ENCODE assay signal across 11 cellular contexts in the genomic region with DNA sequence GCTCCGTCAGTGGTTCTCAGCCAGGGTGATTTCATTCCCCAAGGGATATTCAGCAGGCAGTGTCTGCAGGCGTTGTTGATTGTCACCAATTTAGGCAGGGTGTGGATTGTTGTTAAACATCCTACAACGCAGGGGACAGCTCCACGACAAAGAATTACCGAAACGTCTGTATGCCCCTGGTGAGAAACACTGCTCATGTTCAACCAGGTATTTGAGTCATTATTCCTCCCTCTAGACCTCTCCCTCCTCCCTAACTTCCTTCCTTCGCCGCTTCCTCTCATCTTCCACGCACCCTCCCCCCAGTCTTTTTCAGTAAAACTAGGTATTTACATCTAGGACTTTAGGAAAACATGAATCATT. TPM values are rescaled to one million over a fixed set of nuclear protein-coding genes. Genes with fewer than 3 reads are reported as not detected.
A peak's percentile ranks its signal among the peaks of the same experiment; 100 is the strongest.
DNase-seq lines count a peak whose midpoint lies in the region; ATAC-seq, FAIRE-seq and TF ChIP-seq lines count a peak whose summit lies in the region.
"Had no signal": no experiment of that assay in that cellular context is flagged by ENCODE, and none has a peak within 500 bp of the region (broad histone marks: within the 10 kb centered on the region; RNA-seq: fewer than 3 reads in every experiment).

No MANE protein-coding gene starts in this region.

- CTCF ChIA-PET in CD4-positive, alpha-beta memory T cell (lab: Charles Lee; ENCODE audit: partially characterized antibody) = interaction anchor here (0.8 to 1.9 kb wide), 9 partner anchors 8 to 288 kb away, joined by 3 to 7 read pairs (median 4); no protein-coding TSS in a partner anchor

- no peaks in the 10 kb centered on the region for H3K27me3 ChIP-seq in CD4-positive, alpha-beta memory T cell (ENCODE audit: insufficient read depth, low read length)
- H3K27me3 ChIP-seq in HUES48 (ENCODE audit: control insufficient read depth, insufficient read depth, low read length) = no peaks in the 10 kb centered on the region
- H3K27me3 ChIP-seq in lower lobe of right lung (ENCODE audit: low read depth) = no peaks in the 10 kb centered on the region
- no peaks in the 10 kb centered on the region for H3K27me3 ChIP-seq in pancreas

- ATAC-seq in lower lobe of right lung (no peak), pancreas (no peak), GM21360 (IDR thresholded peaks at IDR 0.05; ENCODE audit: unreplicated experiment) (no peak)

- 59 to 71% methylated on average over 9 of the region's 9 CpGs for WGBS in pancreas, 2 donors

- H3K4me1 Mint-ChIP-seq in CD4-positive, alpha-beta memory T cell = peaks cover 81 to 95% (median 88%) of the 10 kb centered on the region in 4 donors

- peak overlapping the region; percentile 74 for H3K27ac ChIP-seq in CD4-positive, alpha-beta memory T cell (ENCODE audit: low read depth, low read length)
- H3K27ac ChIP-seq in HUES48 (ENCODE audit: low read depth, low read length) = peak overlapping the region; percentile 53
- peak overlapping the region; percentile 19 for H3K27ac ChIP-seq in lower lobe of right lung
- no peak overlapping the region for H3K27ac ChIP-seq in pancreas

- TF ChIP-seq CTCF in lower lobe of right lung (IDR thresholded peaks at IDR 0.05) (no peak), pancreas (IDR thresholded peaks at IDR 0.05) (no peak)

- no peaks in the 10 kb centered on the region for H3K27me3 Mint-ChIP-seq in CD4-positive, alpha-beta memory T cell

- H3K36me3 Mint-ChIP-seq in CD4-positive, alpha-beta memory T cell = peaks cover 8 to 14% of the 10 kb centered on the region in 2 donors

- no peak for FAIRE-seq in pancreas (lab: Jason Lieb, UNC)
- FAIRE-seq: TTC549 had no signal

- H3K4me1 ChIP-seq in CD4-positive, alpha-beta memory T cell (ENCODE audit: insufficient read depth, low read length) = peaks cover 99% of the 10 kb centered on the region
- peaks cover 48% of the 10 kb centered on the region for H3K4me1 ChIP-seq in HUES48 (ENCODE audit: control insufficient read depth, insufficient read depth, low read length)
- peaks cover 68% of the 10 kb centered on the region for H3K4me1 ChIP-seq in lower lobe of right lung
- H3K4me1 ChIP-seq in pancreas = peaks cover 7 to 33% (median 12%) of the 10 kb centered on the region in 3 donors

- H3K4me3 Mint-ChIP-seq in CD4-positive, alpha-beta memory T cell = peak overlapping the region; percentile 74 to 88 (median 86)

- peaks cover 0 to 4% (median 0%) of the 10 kb centered on the region in 8 donors for H3K9me3 Mint-ChIP-seq in CD4-positive, alpha-beta memory T cell

- H3K9ac ChIP-seq in HUES48 (ENCODE audit: low read depth, low read length) = no peak overlapping the region

- no peaks in the 10 kb centered on the region for H3K36me3 ChIP-seq in CD4-positive, alpha-beta memory T cell (ENCODE audit: insufficient read depth, low read length)
- H3K36me3 ChIP-seq in HUES48 (ENCODE audit: control insufficient read depth, insufficient read depth, low read length) = no peaks in the 10 kb centered on the region
- no peaks in the 10 kb centered on the region for H3K36me3 ChIP-seq in lower lobe of right lung
- H3K36me3 ChIP-seq in pancreas = no peaks in the 10 kb centered on the region

- intact Hi-C loops in CD4-positive, alpha-beta memory T cell (cut with micrococcal nuclease) = loop anchor here (5.0 kb wide), 1 partner anchor 132 kb away; no protein-coding TSS in a partner anchor
- intact Hi-C loops in lower lobe of right lung (cut with DNase I) = no loop called here
- intact Hi-C loops in pancreas (cut with DNase I) = no loop called here

- H3K4me3 ChIP-seq in CD4-positive, alpha-beta memory T cell (ENCODE audit: low read length in 2 of 2) = peak overlapping the region in 1 of 2 donors; percentile 15
- H3K4me3 ChIP-seq in HUES48 (ENCODE audit: low read depth, low read length) (no peak overlapping the region), lower lobe of right lung (no peak overlapping the region), pancreas (no peak overlapping the region)

- H3K27ac Mint-ChIP-seq in CD4-positive, alpha-beta memory T cell = peak overlapping the region; percentile 86 to 98 (median 91)

- no peaks in the 10 kb centered on the region for H3K9me3 ChIP-seq in CD4-positive, alpha-beta memory T cell (ENCODE audit: control insufficient read depth in 1 of 2, low read length in 2 of 2)
- H3K9me3 ChIP-seq in HUES48 (ENCODE audit: control insufficient read depth, insufficient read depth, low read length) = no peaks in the 10 kb centered on the region
- no peaks in the 10 kb centered on the region for H3K9me3 ChIP-seq in lower lobe of right lung
- H3K9me3 ChIP-seq in pancreas = no peaks in the 10 kb centered on the region

- DNase-seq in CD4-positive, alpha-beta memory T cell = peak in 1 of 5 donors; percentile 76
- DNase-seq in activated CD4-positive, alpha-beta T cell treated with anti-CD3 and anti-CD28 coated beads, Interleukin-2, amount 50 U/mL, for 4 hours = peak; percentile 44 to 54
- DNase-seq in lower lobe of right lung = no peak
- DNase-seq in Ammon's horn (ENCODE audit: low spot score) = no peak
- DNase-seq in NCI-H774 (lab: John Stamatoyannopoulos, UW) = no peak
- no peak for DNase-seq in pancreas
- DNase-seq: effector CD8-positive, alpha-beta T cell; NCI-H1105 had no signal

- POLR2A ChIA-PET in CD4-positive, alpha-beta memory T cell (lab: Charles Lee; ENCODE audit: partially characterized antibody) = interaction anchor here (0.7 to 6.1 kb wide), 16 partner anchors 14 to 299 kb away, joined by 3 to 52 read pairs (median 4); no protein-coding TSS in a partner anchor

RNA-seq across cellular contexts. Expression of gene NCK2, which starts 50.8 kb away (rescaled TPM):
- total RNA-seq in CD4-positive, alpha-beta memory T cell = 10 to 100 TPM; 98.1 to 98.6 TPM
- 10 to 100 TPM; 58.0 to 76.6 TPM for polyA plus RNA-seq in CD4-positive, alpha-beta memory T cell
- total RNA-seq in lower lobe of right lung (36.7 TPM), pancreas (10 to 100 TPM; 30.8 to 57.6 (median 31.4) TPM)
- polyA plus RNA-seq in pancreas = 10 to 100 TPM; 28.4 to 29.9 TPM

Comparison
In these comparisons a context has a peak if more than half of its experiments do, and no peak if none do; other contexts are left out.
1. DNase-seq: peak in activated CD4-positive, alpha-beta T cell treated with anti-CD3 and anti-CD28 coated beads, Interleukin-2, amount 50 U/mL, for 4 hours (2 of 2); none in lower lobe of right lung (single experiment), Ammon's horn (single experiment), NCI-H774 (single experiment) and pancreas (0 of 6).
2. H3K27ac ChIP-seq: peak in CD4-positive, alpha-beta memory T cell (single experiment), HUES48 (single experiment) and lower lobe of right lung (single experiment); none in pancreas (0 of 4).